Comparison of ENCODE assay signal across 1 cellular context in the genomic region with DNA sequence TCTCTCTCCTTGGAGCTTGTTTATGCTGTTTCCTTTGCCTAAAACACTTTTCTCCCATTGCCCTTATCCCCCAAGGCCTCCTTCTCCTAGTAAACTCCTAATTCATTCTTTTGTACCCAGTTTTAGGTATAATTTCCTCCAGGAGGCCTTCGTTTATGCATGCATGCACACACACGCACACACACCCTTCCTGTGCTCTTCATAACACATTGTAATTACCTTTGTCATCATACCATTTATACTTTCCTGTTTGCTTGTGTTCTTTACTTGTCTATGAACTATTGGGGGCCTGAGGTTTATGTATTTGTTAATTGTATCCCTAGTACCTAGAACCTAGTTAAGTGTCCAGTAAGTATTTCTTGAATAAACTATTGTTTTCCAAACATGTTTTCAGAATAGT.
TF ChIP-seq lines count a peak whose summit lies in the region.

No MANE protein-coding gene starts in this region.

TF ChIP-seq in WTC11, 78 proteins besides CTCF, POLR2A, EP300 and RAD21:
- TF ChIP-seq, protein P1, sequence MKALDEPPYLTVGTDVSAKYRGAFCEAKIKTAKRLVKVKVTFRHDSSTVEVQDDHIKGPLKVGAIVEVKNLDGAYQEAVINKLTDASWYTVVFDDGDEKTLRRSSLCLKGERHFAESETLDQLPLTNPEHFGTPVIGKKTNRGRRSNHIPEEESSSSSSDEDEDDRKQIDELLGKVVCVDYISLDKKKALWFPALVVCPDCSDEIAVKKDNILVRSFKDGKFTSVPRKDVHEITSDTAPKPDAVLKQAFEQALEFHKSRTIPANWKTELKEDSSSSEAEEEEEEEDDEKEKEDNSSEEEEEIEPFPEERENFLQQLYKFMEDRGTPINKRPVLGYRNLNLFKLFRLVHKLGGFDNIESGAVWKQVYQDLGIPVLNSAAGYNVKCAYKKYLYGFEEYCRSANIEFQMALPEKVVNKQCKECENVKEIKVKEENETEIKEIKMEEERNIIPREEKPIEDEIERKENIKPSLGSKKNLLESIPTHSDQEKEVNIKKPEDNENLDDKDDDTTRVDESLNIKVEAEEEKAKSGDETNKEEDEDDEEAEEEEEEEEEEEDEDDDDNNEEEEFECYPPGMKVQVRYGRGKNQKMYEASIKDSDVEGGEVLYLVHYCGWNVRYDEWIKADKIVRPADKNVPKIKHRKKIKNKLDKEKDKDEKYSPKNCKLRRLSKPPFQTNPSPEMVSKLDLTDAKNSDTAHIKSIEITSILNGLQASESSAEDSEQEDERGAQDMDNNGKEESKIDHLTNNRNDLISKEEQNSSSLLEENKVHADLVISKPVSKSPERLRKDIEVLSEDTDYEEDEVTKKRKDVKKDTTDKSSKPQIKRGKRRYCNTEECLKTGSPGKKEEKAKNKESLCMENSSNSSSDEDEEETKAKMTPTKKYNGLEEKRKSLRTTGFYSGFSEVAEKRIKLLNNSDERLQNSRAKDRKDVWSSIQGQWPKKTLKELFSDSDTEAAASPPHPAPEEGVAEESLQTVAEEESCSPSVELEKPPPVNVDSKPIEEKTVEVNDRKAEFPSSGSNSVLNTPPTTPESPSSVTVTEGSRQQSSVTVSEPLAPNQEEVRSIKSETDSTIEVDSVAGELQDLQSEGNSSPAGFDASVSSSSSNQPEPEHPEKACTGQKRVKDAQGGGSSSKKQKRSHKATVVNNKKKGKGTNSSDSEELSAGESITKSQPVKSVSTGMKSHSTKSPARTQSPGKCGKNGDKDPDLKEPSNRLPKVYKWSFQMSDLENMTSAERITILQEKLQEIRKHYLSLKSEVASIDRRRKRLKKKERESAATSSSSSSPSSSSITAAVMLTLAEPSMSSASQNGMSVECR (CRISPR knock-in tag; IDR thresholded peaks at IDR 0.05; ENCODE audit: borderline replicate concordance), result no peak
- no peak for TF ChIP-seq MYBL2 (CRISPR knock-in tag; IDR thresholded peaks at IDR 0.05)
- TF ChIP-seq ZNF396 (CRISPR knock-in tag; IDR thresholded peaks at IDR 0.05; ENCODE audit: borderline replicate concordance), result no peak
- TF ChIP-seq TCF7 (CRISPR knock-in tag; IDR thresholded peaks at IDR 0.05; ENCODE audit: low read depth), result no peak
- TF ChIP-seq SOX15 (CRISPR knock-in tag; IDR thresholded peaks at IDR 0.05), result no peak
- TF ChIP-seq ZNF263 (CRISPR knock-in tag; IDR thresholded peaks at IDR 0.05; ENCODE audit: low read depth), result no peak
- TF ChIP-seq, protein P2, sequence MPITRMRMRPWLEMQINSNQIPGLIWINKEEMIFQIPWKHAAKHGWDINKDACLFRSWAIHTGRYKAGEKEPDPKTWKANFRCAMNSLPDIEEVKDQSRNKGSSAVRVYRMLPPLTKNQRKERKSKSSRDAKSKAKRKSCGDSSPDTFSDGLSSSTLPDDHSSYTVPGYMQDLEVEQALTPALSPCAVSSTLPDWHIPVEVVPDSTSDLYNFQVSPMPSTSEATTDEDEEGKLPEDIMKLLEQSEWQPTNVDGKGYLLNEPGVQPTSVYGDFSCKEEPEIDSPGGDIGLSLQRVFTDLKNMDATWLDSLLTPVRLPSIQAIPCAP (CRISPR knock-in tag; IDR thresholded peaks at IDR 0.05), result no peak
- TF ChIP-seq ZNF232 (CRISPR knock-in tag; IDR thresholded peaks at IDR 0.05), result no peak
- no peak for TF ChIP-seq NR3C1 (CRISPR knock-in tag; conservative IDR thresholded peaks at IDR 0.05; ENCODE audit: low read depth)
